Comparison of ENCODE assay signal across 3 cellular contexts in the genomic region with DNA sequence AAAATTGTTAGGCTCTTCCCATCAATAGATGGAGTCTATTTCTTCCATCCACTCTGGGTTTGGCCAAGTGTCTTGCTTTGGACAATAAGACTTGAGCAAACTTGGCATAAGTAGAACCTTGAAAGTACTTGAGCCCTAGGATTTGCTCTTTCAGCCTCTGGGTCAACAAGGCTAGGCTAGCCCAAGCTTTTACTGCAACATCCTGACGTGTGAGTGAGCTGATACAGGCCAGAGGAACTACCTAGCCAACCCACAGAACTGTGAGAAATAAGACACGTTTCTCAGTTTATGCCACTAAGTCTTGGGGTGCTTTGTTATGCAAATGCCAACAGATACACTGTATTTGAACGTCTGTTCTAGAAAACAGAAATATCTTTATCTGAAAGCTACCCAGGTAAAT.
TF ChIP-seq lines count a peak whose summit lies in the region.

No MANE protein-coding gene starts in this region.

TF ChIP-seq in GM23338, 12 proteins besides CTCF, POLR2A, EP300 and RAD21:
- TF ChIP-seq ZNF331 (CRISPR knock-in tag; IDR thresholded peaks at IDR 0.05; ENCODE audit: low read depth) (no peak), POLR2AphosphoS5 (IDR thresholded peaks at IDR 0.05; ENCODE audit: low read depth) (no peak), REST (IDR thresholded peaks at IDR 0.05; ENCODE audit: unreplicated experiment) (no peak)

TF ChIP-seq in H1, 55 proteins besides CTCF, POLR2A, EP300 and RAD21:
- TF ChIP-seq, protein P1, sequence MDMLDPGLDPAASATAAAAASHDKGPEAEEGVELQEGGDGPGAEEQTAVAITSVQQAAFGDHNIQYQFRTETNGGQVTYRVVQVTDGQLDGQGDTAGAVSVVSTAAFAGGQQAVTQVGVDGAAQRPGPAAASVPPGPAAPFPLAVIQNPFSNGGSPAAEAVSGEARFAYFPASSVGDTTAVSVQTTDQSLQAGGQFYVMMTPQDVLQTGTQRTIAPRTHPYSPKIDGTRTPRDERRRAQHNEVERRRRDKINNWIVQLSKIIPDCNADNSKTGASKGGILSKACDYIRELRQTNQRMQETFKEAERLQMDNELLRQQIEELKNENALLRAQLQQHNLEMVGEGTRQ (IDR thresholded peaks at IDR 0.05; ENCODE audit: low read length): no peak
- no peak for TF ChIP-seq TAF7 (optimal IDR thresholded peaks at IDR 0.05; ENCODE audit: borderline replicate concordance, low read depth, low read length)
- TF ChIP-seq, protein P2, sequence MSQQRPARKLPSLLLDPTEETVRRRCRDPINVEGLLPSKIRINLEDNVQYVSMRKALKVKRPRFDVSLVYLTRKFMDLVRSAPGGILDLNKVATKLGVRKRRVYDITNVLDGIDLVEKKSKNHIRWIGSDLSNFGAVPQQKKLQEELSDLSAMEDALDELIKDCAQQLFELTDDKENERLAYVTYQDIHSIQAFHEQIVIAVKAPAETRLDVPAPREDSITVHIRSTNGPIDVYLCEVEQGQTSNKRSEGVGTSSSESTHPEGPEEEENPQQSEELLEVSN (IDR thresholded peaks at IDR 0.05): no peak
- TF ChIP-seq JUN (IDR thresholded peaks at IDR 0.05; ENCODE audit: low read depth, low read length): no peak
- TF ChIP-seq ZNF274 (IDR thresholded peaks at IDR 0.05; ENCODE audit: borderline replicate concordance, extremely low read depth, low read length): no peak
- TF ChIP-seq SRF (IDR thresholded peaks at IDR 0.05; ENCODE audit: low read depth, low read length): no peak
- no peak for TF ChIP-seq TBP (IDR thresholded peaks at IDR 0.05; ENCODE audit: low read depth, low read length)
- TF ChIP-seq JUND (IDR thresholded peaks at IDR 0.05; ENCODE audit: low read length): no peak
- TF ChIP-seq MAFK (IDR thresholded peaks at IDR 0.05; ENCODE audit: low read depth, low read length): no peak
- no peak for TF ChIP-seq NANOG (IDR thresholded peaks at IDR 0.05; ENCODE audit: insufficient read depth, low read depth, low read length, poor library complexity, severe bottlenecking)

TF ChIP-seq in SK-N-SH, 30 proteins besides CTCF, POLR2A, EP300 and RAD21:
- TF ChIP-seq ELF1 (IDR thresholded peaks at IDR 0.05) (no peak), MAX (IDR thresholded peaks at IDR 0.05; ENCODE audit: low read depth) (no peak), TAF1 (IDR thresholded peaks at IDR 0.05; ENCODE audit: borderline replicate concordance, low read depth, low read length) (no peak), YY1 (IDR thresholded peaks at IDR 0.05; ENCODE audit: low read depth) (no peak), POLR2AphosphoS5 (IDR thresholded peaks at IDR 0.05; ENCODE audit: low read depth, low read length) (no peak), GABPA (IDR thresholded peaks at IDR 0.05; ENCODE audit: low read depth) (no peak), NRF1 (IDR thresholded peaks at IDR 0.05; ENCODE audit: low read depth, low read length) (no peak), GATA2 (CRISPR knock-in tag; IDR thresholded peaks at IDR 0.05) (no peak), NFIC (IDR thresholded peaks at IDR 0.05; ENCODE audit: borderline replicate concordance) (no peak), TCF12 (IDR thresholded peaks at IDR 0.05) (no peak), EZH2phosphoT487 (IDR thresholded peaks at IDR 0.05; ENCODE audit: borderline replicate concordance, low read depth) (no peak), JUND (IDR thresholded peaks at IDR 0.05) (no peak), RCOR1 (IDR thresholded peaks at IDR 0.05; ENCODE audit: low read length) (no peak)
- TF ChIP-seq, protein P1 (IDR thresholded peaks at IDR 0.05; ENCODE audit: borderline replicate concordance, low read depth, low read length): no peak
- TF ChIP-seq, protein P3, sequence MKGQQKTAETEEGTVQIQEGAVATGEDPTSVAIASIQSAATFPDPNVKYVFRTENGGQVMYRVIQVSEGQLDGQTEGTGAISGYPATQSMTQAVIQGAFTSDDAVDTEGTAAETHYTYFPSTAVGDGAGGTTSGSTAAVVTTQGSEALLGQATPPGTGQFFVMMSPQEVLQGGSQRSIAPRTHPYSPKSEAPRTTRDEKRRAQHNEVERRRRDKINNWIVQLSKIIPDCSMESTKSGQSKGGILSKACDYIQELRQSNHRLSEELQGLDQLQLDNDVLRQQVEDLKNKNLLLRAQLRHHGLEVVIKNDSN (IDR thresholded peaks at IDR 0.05; ENCODE audit: borderline replicate concordance, low read depth): no peak
